ENCODE assay signal across 9 cellular contexts in the genomic region with DNA sequence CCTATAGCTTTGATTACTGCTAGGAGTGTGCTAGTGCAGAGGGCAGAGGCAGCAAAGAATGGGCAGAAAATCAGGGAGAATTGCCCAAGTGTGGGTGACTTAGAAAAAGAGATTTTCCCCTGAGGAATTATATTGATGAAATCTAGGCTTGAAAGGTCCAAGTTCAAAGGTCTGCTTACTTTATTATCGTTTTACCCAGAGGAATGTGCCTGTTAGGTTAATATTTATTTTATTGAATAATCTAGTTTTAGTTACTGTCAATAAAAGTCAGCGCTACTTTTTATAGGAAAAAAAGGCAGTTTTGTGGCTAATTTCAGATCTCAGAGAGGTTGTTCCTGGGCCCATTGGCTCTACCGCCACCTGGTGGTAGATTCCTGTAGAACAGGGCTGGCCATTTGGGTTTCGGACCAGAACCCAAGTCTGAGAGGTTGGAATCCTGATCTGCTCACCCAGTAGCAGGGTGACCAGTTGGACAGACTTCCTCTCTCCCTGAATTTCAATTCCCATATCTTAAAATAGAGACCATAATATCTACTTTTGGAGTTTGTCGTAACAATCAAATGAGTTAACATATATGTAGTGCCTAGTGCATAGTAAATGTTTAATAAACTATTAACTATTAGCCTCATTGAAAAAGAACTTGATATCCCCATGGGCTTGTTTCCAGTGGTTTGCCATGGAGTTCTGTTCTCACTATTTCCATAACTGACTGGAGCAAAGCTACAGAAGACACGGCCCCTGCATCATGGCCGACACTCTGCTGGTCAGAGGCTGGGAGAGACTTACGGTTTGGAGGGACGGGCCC.
DNase-seq lines count a peak whose midpoint lies in the region; ATAC-seq and TF ChIP-seq lines count a peak whose summit lies in the region.
"Had no signal": no experiment of that assay in that cellular context is flagged by ENCODE, and none has a peak within 500 bp of the region (broad histone marks: within the 10 kb centered on the region; RNA-seq: fewer than 3 reads in every experiment).

No MANE protein-coding gene starts in this region.

- no peak for ATAC-seq in GM21367 (IDR thresholded peaks at IDR 0.05; ENCODE audit: unreplicated experiment)
- ATAC-seq in HG03520 (IDR thresholded peaks at IDR 0.05; ENCODE audit: unreplicated experiment): no peak

- intact Hi-C loops in breast epithelium (cut with DNase I; ENCODE audit: low total_unique reads): loop anchor here (5.0 kb wide), 1 partner anchor 676 kb away; no protein-coding TSS in a partner anchor

- no peak for TF ChIP-seq POLR2A in breast epithelium (IDR thresholded peaks at IDR 0.05)

- H3K9me3 ChIP-seq in breast epithelium: peaks cover 1 to 3% of the 10 kb centered on the region in 2 donors
- H3K9me3 ChIP-seq: SJSA1 had no signal

- peak; percentile 82 to 89 (median 89) for TF ChIP-seq CTCF in breast epithelium (IDR thresholded peaks at IDR 0.05)

- H3K27ac ChIP-seq in breast epithelium: no peak overlapping the region
- H3K27ac ChIP-seq: SJSA1 had no signal

- no peaks in the 10 kb centered on the region for H3K4me1 ChIP-seq in breast epithelium
- H3K4me1 ChIP-seq: SJSA1 had no signal

- DNase-seq in COLO668 (lab: John Stamatoyannopoulos, UW; ENCODE audit: unreplicated experiment) (peak; percentile 24), HUDEP-2 (lab: John Stamatoyannopoulos, UW; ENCODE audit: unreplicated experiment in 76 of 76) (peak in 52 of 76 experiments; percentile 1 to 66 (median 32)), UCSD-AML1 (lab: John Stamatoyannopoulos, UW; ENCODE audit: unreplicated experiment) (peak; percentile 28), breast epithelium (ENCODE audit: low spot score in 2 of 2) (peak; percentile 24 to 56), iris pigment epithelial cell (ENCODE audit: low read depth) (peak; percentile 29)
- DNase-seq in stimulated activated CD4-positive, alpha-beta T cell treated with anti-CD3 and anti-CD28 coated beads, Interleukin-15, amount 100 ng/mL, for 48 hours (ENCODE audit: low read depth in 2 of 2): peak; percentile 12 to 52

- no peak overlapping the region for H3K4me3 ChIP-seq in breast epithelium
- H3K4me3 ChIP-seq: SJSA1 had no signal

- H3K36me3 ChIP-seq in breast epithelium: no peaks in the 10 kb centered on the region
- H3K36me3 ChIP-seq: SJSA1 had no signal

- no peaks in the 10 kb centered on the region for H3K27me3 ChIP-seq in breast epithelium
- H3K27me3 ChIP-seq: SJSA1 had no signal
